In the genomic region with DNA sequence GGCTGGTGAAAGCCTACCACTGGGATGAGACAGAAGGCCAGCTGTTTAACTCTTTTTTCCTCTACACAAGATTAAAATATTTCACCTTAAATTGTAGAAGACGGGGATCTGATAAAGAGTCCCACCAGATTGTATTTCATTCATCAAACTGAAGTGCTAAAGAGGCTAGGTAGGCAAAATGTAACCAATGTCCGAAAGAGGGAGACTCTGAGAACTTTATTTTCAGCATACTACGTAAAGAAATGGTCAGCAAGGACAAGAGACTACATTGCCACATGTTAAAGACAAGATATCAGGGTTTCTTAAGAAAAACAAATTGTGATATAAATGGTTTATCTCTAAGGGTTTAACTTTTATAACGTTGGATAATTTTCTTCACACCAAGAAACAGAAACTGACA, we compare ENCODE assay signal across 18 cellular contexts.
DNase-seq lines count a peak whose midpoint lies in the region; TF ChIP-seq lines count a peak whose summit lies in the region.
"Had no signal": no experiment of that assay in that cellular context is flagged by ENCODE, and none has a peak within 500 bp of the region (broad histone marks: within the 10 kb centered on the region; RNA-seq: fewer than 3 reads in every experiment).

No MANE protein-coding gene starts in this region.

- TF ChIP-seq CTCF in GM06990 (IDR thresholded peaks at IDR 0.05; ENCODE audit: insufficient read depth, low read length, poor library complexity, severe bottlenecking) (peak; percentile 8), tibial artery (IDR thresholded peaks at IDR 0.05) (no peak)

- H3K27ac ChIP-seq in tibial artery, result no peak overlapping the region
- H3K27ac ChIP-seq: BLaER1 treated with 17β-estradiol and CSF1 and Interleukin-3, amounts not matched to agents 10 nM and 100 nM; SK-N-MC had no signal

- in situ Hi-C loops in KBM-7 (cut with MboI; ENCODE audit: low pct_unique_long_range_greater_than_20kb, low sequenced_read_pairs), result no loop called here

- no peaks in the 10 kb centered on the region for H3K4me1 ChIP-seq in tibial artery
- H3K4me1 ChIP-seq: BLaER1 treated with 17β-estradiol and CSF1 and Interleukin-3, amounts not matched to agents 10 nM and 100 nM had no signal

- H3K36me3 ChIP-seq in GM06990 (ENCODE audit: control insufficient read depth, insufficient read depth, low read length) (no peaks in the 10 kb centered on the region), tibial artery (no peaks in the 10 kb centered on the region)
- H3K36me3 ChIP-seq: BLaER1 treated with 17β-estradiol and CSF1 and Interleukin-3, amounts not matched to agents 10 nM and 100 nM had no signal

- DNase-seq in GM06990 (ENCODE audit: extremely low read depth, insufficient read length) (no peak), KBM-7 (peak; percentile 7), NCI-H69 (lab: John Stamatoyannopoulos, UW) (peak; percentile 1), myocyte (ENCODE audit: low read depth) (peak; percentile 18), SIG-M5 treated with dmso at 0.1 percent for 504 hours (lab: John Stamatoyannopoulos, UW; ENCODE audit: unreplicated experiment) (no peak), tibial artery (no peak)
- DNase-seq in activated effector memory CD4-positive, alpha-beta T cell treated with Interleukin-2 at 50 U/mL for 16 hours, result no peak
- DNase-seq: CD8-positive, alpha-beta T cell; DND-41; GOT3; HCEC 1CT; NCI-H1417 treated with DMSO at 0.1 percent for 48 hours; NCI-H187; NCI-H510A; NCI-H748 treated with DMSO at 0.1 percent for 48 hours; NK-92 treated with Interleukin-12 subunit alpha and Interleukin-12 subunit beta, amount 100 ng/mL, for 24 hours had no signal

- H3K27me3 ChIP-seq in GM06990 (replicated peaks; ENCODE audit: control insufficient read depth, insufficient read depth, low read length) (no peaks in the 10 kb centered on the region), tibial artery (no peaks in the 10 kb centered on the region)
- H3K27me3 ChIP-seq: BLaER1 treated with 17β-estradiol and CSF1 and Interleukin-3, amounts not matched to agents 10 nM and 100 nM had no signal

- H3K4me3 ChIP-seq in GM06990 (replicated peaks; ENCODE audit: low read depth, low read length), result no peak overlapping the region
- no peak overlapping the region for H3K4me3 ChIP-seq in tibial artery
- H3K4me3 ChIP-seq: BLaER1 treated with 17β-estradiol and CSF1 and Interleukin-3, amounts not matched to agents 10 nM and 100 nM; SK-N-MC had no signal

- H3K9me3 ChIP-seq in tibial artery, result no peaks in the 10 kb centered on the region
- H3K9me3 ChIP-seq: BLaER1 treated with 17β-estradiol and CSF1 and Interleukin-3, amounts not matched to agents 10 nM and 100 nM had no signal

- intact Hi-C loops in tibial artery (cut with DNase I; ENCODE audit: low total_unique reads), result no loop called here

Comparison
In these comparisons a context has a peak if more than half of its experiments do, and no peak if none do; other contexts are left out.
1. DNase-seq: peak in KBM-7 (single experiment), NCI-H69 (single experiment) and myocyte (single experiment); none in GM06990 (single experiment), SIG-M5 treated with dmso at 0.1 percent for 504 hours (single experiment), activated effector memory CD4-positive, alpha-beta T cell treated with Interleukin-2 at 50 U/mL for 16 hours (single experiment) and tibial artery (0 of 2).